In genomic region chr15:33396457-33396856, GRCh38 we compare ENCODE assay signal across 29 cellular contexts.
"Had no signal": no experiment of that assay in that cellular context is flagged by ENCODE, and none has a peak within 500 bp of the region (broad histone marks: within the 10 kb centered on the region; RNA-seq: fewer than 3 reads in every experiment).

No MANE protein-coding gene starts in this region.

- H3K36me3 ChIP-seq: adrenal gland, breast epithelium, gastroesophageal sphincter, heart right ventricle had no signal

- H3K4me3 ChIP-seq: adrenal gland, breast epithelium, coronary artery, dorsolateral prefrontal cortex, gastroesophageal sphincter, heart right ventricle had no signal

- DNase-seq: activated B cell treated with CpG ODN at 0.5 μM for 24 hours; activated CD4-positive, alpha-beta memory T cell treated with anti-CD3 and anti-CD28 coated beads for 36 hours; activated CD4-positive, alpha-beta T cell treated with anti-CD3 and anti-CD28 coated beads for 48 hours; activated CD4-positive, alpha-beta T cell treated with anti-CD3 and anti-CD28 coated beads, Interleukin-2, amount 50 U/mL, for 1 hour; activated CD8-positive, alpha-beta memory T cell treated with anti-CD3 and anti-CD28 coated beads, Interleukin-2, amount 10 ng/mL, durations not matched to agents 7 days and 5 days; activated CD8-positive, alpha-beta memory T cell treated with anti-CD3 and anti-CD28 coated beads, Interleukin-2, amount 50 U/mL, for 4 hours; activated CD8-positive, alpha-beta T cell treated with anti-CD3 and anti-CD28 coated beads, Interleukin-2, amount 10 ng/mL, durations not matched to agents 7 days and 5 days; activated effector memory CD4-positive, alpha-beta T cell treated with anti-CD3 and anti-CD28 coated beads, Interleukin-2, amount 50 U/mL, for 16 hours; activated naive CD4-positive, alpha-beta T cell treated with anti-CD3 and anti-CD28 coated beads for 36 hours; activated naive CD8-positive, alpha-beta T cell treated with anti-CD3 and anti-CD28 coated beads for 36 hours; activated naive CD8-positive, alpha-beta T cell treated with anti-CD3 and anti-CD28 coated beads, Interleukin-2, amount 50 U/mL, for 24 hours; activated T-cell treated with anti-CD3 and anti-CD28 coated beads, Interleukin-2, amount 50 U/mL, for 1 hour; activated T-cell treated with anti-CD3 and anti-CD28 coated beads, Interleukin-2, amount 50 U/mL, for 48 hours; adrenal gland; amygdala; aorta; dorsolateral prefrontal cortex; effector memory CD4-positive, alpha-beta T cell; endodermal cell; foreskin keratinocyte; heart right ventricle; T-helper 2 cell had no signal

- H3K4me1 ChIP-seq: adrenal gland, breast epithelium, foreskin keratinocyte, heart right ventricle had no signal

- H3K9me3 ChIP-seq: adrenal gland, breast epithelium, gastroesophageal sphincter had no signal

- H3K27me3 ChIP-seq: adrenal gland, breast epithelium, foreskin keratinocyte, gastroesophageal sphincter had no signal

- FAIRE-seq: TTC549 had no signal

- H3K27ac ChIP-seq: adrenal gland, breast epithelium, coronary artery, dorsolateral prefrontal cortex, foreskin keratinocyte, gastroesophageal sphincter, heart right ventricle, VCaP had no signal

- ATAC-seq: activated CD4-positive, CD25-positive, alpha-beta regulatory T cell treated with anti-CD3 and anti-CD28 coated beads, Interleukin-2, amount 50 U/mL, for 24 hours; activated CD8-positive, alpha-beta memory T cell treated with anti-CD3 and anti-CD28 coated beads, Interleukin-2, amount 10 ng/mL, durations not matched to agents 7 days and 5 days; activated CD8-positive, alpha-beta T cell treated with anti-CD3 and anti-CD28 coated beads, Interleukin-2, amount 10 ng/mL, durations not matched to agents 7 days and 5 days; activated naive CD8-positive, alpha-beta T cell treated with anti-CD3 and anti-CD28 coated beads, Interleukin-2, amount 50 U/mL, for 24 hours; esophagus mucosa; foreskin keratinocyte; gastroesophageal sphincter; heart right ventricle had no signal
